ENCODE assay signal across 9 cellular contexts in the genomic region with DNA sequence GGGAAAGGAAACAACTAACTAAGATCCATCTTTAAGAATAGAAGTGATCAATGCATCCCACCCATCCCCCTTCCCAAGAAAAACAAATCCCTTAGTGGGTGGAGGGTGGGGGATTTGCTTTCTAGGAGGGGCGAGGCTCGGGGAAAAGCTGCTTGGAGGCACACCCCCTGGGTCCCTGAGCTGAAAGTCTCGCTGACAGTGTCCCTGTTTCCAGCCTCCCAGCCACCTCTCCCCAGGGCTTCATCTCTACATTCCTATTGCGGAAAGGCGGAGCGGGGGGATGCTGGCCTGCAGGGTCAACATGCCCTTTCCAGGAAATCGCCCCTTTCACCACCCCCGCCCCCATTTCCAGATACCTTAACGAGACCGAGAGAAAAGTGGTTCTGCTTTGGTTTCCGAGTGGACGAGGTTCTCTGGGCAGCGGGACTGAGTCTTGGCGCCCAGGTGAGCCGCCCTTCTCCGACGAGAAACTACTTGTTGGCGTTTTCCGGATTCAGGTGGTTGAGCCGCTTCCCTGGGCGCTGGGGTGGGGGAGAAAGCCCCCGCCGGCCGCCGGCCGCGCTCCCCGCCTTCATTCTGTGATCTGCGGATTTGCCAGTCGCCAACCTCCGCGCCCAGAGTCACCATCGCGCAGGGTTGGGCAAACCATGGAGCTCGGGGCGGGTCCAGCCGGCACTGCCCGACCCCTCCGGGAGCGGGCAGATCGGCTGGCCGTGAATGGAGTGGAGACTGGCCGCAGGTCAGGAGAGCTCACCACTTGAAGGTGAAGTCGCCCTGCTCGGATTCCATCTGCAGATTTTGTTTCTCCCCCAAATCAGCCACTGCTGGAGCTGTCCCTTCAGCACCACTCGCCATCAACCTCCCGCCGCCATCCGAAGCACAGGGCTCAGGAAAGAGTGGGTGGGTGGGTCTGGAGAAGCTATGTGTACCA. TPM values are rescaled to one million over a fixed set of nuclear protein-coding genes. Genes with fewer than 3 reads are reported as not detected.
A peak's percentile ranks its signal among the peaks of the same experiment; 100 is the strongest.
DNase-seq lines count a peak whose midpoint lies in the region; ATAC-seq and TF ChIP-seq lines count a peak whose summit lies in the region.
"Had no signal": no experiment of that assay in that cellular context is flagged by ENCODE, and none has a peak within 500 bp of the region (broad histone marks: within the 10 kb centered on the region; RNA-seq: fewer than 3 reads in every experiment).

No MANE protein-coding gene starts in this region.

- no peak overlapping the region for H2BK120ac ChIP-seq in trophoblast cell (ENCODE audit: insufficient read depth, low read length, poor library complexity)

- no peak overlapping the region for H2BK5ac ChIP-seq in trophoblast cell (ENCODE audit: low read depth, low read length, poor library complexity)

- ATAC-seq in GM18868 (IDR thresholded peaks at IDR 0.05; ENCODE audit: unreplicated experiment): no peak

- DNase-seq in GM13977 (ENCODE audit: low spot score) (peak; percentile 34), NCI-H345 (lab: John Stamatoyannopoulos, UW) (peak; percentile 57), endodermal cell (peak; percentile 96), trophoblast cell (no peak), globus pallidus (ENCODE audit: low spot score) (no peak), NCI-H446 treated with DMSO at 0.1 percent for 48 hours (lab: John Stamatoyannopoulos, UW) (no peak), GDM1 (lab: John Stamatoyannopoulos, UW) (no peak)
- DNase-seq: cerebellar nuclear complex had no signal

- no peak for TF ChIP-seq CTCF in GM13977 (IDR thresholded peaks at IDR 0.05; ENCODE audit: extremely low read depth, insufficient read depth, missing control alignments)
- TF ChIP-seq CTCF in endodermal cell (conservative IDR thresholded peaks at IDR 0.05): no peak

- no peaks in the 10 kb centered on the region for H3K79me1 ChIP-seq in trophoblast cell (ENCODE audit: low read length)

- no peak overlapping the region for H3K23ac ChIP-seq in trophoblast cell (ENCODE audit: low read length)

- H3K36me3 Mint-ChIP-seq in endodermal cell (ENCODE audit: low read depth): no peaks in the 10 kb centered on the region

- no peak overlapping the region for H3K4ac ChIP-seq in trophoblast cell (ENCODE audit: low read depth, low read length)

- no peak overlapping the region for H3K27ac Mint-ChIP-seq in endodermal cell

- H4K12ac ChIP-seq in trophoblast cell (ENCODE audit: low read depth, low read length): no peak overlapping the region

- no peak overlapping the region for H2BK12ac ChIP-seq in trophoblast cell (ENCODE audit: low read length)

- H3K9me3 ChIP-seq in endodermal cell (ENCODE audit: control insufficient read depth, low read length): no peaks in the 10 kb centered on the region
- peaks cover 13% of the 10 kb centered on the region for H3K9me3 ChIP-seq in trophoblast cell (ENCODE audit: insufficient read depth, low read depth, low read length)

- 1 to 2% methylated on average over 15 to 49 of the region's 49 CpGs for WGBS in endodermal cell (ENCODE audit: insufficient coverage in 1 of 2, insufficient read length in 1 of 2), 2 experiments
- WGBS in trophoblast cell (ENCODE audit: extremely low coverage, insufficient coverage, insufficient read length): no CpG with 5 or more reads among the region's 49 CpGs

- peaks cover 72% of the 10 kb centered on the region for H3K27me3 ChIP-seq in endodermal cell (ENCODE audit: control insufficient read depth, insufficient read depth, low read length, poor library complexity, severe bottlenecking)
- peaks cover 28% of the 10 kb centered on the region for H3K27me3 ChIP-seq in trophoblast cell (ENCODE audit: insufficient read depth, low read length)

- no peak overlapping the region for H3K14ac ChIP-seq in trophoblast cell (ENCODE audit: low read length)

- H2AK5ac ChIP-seq in trophoblast cell (ENCODE audit: low read length): no peak overlapping the region

- H3K4me3 ChIP-seq in endodermal cell (ENCODE audit: low read length) (peak overlapping the region; percentile 64), trophoblast cell (ENCODE audit: low read depth, low read length) (no peak overlapping the region)

- peaks cover 68% of the 10 kb centered on the region for H3K27me3 Mint-ChIP-seq in endodermal cell (ENCODE audit: insufficient read depth)

- no peak overlapping the region for H3K18ac ChIP-seq in trophoblast cell (ENCODE audit: low read length)

- H4K91ac ChIP-seq in trophoblast cell (ENCODE audit: low read depth, low read length): no peak overlapping the region

- H3K27ac ChIP-seq in endodermal cell (ENCODE audit: low read depth, low read length) (no peak overlapping the region), trophoblast cell (ENCODE audit: low read depth, low read length) (no peak overlapping the region)

- no peaks in the 10 kb centered on the region for H3K4me1 ChIP-seq in endodermal cell (ENCODE audit: control insufficient read depth, insufficient read depth, low read length)
- H3K4me1 ChIP-seq in trophoblast cell (ENCODE audit: control insufficient read depth in 1 of 2, insufficient read depth in 2 of 2, low read length in 2 of 2): peaks cover 0 to 5% of the 10 kb centered on the region in 2 experiments

- in situ Hi-C loops in GM13977 (cut with MboI; ENCODE audit: low pct_unique_long_range_greater_than_20kb, low sequenced_read_pairs, unreplicated experiment): no loop called here

- H3K36me3 ChIP-seq in endodermal cell (ENCODE audit: control insufficient read depth, insufficient read depth, low read length): no peaks in the 10 kb centered on the region
- H3K36me3 ChIP-seq in trophoblast cell (ENCODE audit: control insufficient read depth in 1 of 2, insufficient read depth in 2 of 2, low read length in 2 of 2): no peaks in the 10 kb centered on the region

- H4K8ac ChIP-seq in trophoblast cell (ENCODE audit: low read depth, low read length): no peak overlapping the region

- peaks cover 8% of the 10 kb centered on the region for H3K4me1 Mint-ChIP-seq in endodermal cell

- H2AFZ ChIP-seq in trophoblast cell (ENCODE audit: insufficient read depth, low read length, poor library complexity): no peak overlapping the region

- H3K79me2 ChIP-seq in trophoblast cell (ENCODE audit: control insufficient read depth, insufficient read depth, low read length, poor library complexity): no peaks in the 10 kb centered on the region

- no peak overlapping the region for H3K9ac ChIP-seq in endodermal cell (ENCODE audit: extremely low read depth, low read length, poor library complexity, severe bottlenecking)
- H3K9ac ChIP-seq in trophoblast cell (ENCODE audit: low read length): no peak overlapping the region

- peak overlapping the region; percentile 46 for H3K4me3 Mint-ChIP-seq in endodermal cell

- peak overlapping the region; percentile 55 for H3K4me2 ChIP-seq in trophoblast cell (ENCODE audit: low read length)

- H3K9me3 Mint-ChIP-seq in endodermal cell: peaks cover 4% of the 10 kb centered on the region

RNA-seq across cellular contexts. Expression of a gene that starts 0.5 kb away (rescaled TPM):
- not detected for total RNA-seq in endodermal cell
- polyA plus RNA-seq in endodermal cell (2013, experiment 1 of 2): not detected
- polyA plus RNA-seq in endodermal cell (2013, experiment 2 of 2): not detected
- not detected in 2 replicates for polyA plus RNA-seq in trophoblast cell (2013)

Comparison
In these comparisons a context has a peak if more than half of its experiments do, and no peak if none do; other contexts are left out.
1. DNase-seq: peak in GM13977 (single experiment), NCI-H345 (single experiment) and endodermal cell (single experiment); none in trophoblast cell (0 of 2), globus pallidus (single experiment), NCI-H446 treated with DMSO at 0.1 percent for 48 hours (single experiment) and GDM1 (single experiment).